In the genomic region with DNA sequence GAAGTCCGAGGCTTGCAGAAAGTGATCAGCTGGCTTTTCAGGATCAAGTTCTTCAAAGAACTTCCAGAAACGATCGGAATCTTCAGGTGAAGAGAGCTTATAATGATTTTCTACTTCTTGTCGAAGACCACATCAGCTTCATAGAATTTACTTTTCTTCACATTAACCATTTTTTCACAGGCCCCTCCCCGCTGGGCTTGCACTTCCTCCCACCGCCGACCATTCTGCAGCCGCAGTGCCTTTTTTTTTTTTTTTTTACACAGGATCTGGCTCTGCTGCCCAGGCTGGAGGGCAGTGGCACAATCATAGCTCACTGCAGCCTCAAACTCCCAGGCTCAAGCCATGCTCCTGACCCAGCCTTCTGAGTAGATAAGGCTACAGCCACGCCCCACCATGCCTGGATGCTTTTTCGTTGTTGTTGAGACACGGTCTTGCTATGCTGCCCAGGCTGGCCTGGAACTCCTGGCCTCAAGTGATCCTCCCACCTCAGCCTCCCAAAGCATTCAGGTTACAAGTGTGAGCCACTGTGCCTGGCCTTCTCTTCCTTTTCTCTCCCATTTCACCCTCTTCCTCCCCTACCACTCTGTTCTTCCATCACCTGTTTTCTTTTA, we compare ENCODE assay signal across 1 cellular context.
TF ChIP-seq lines count a peak whose summit lies in the region.

No MANE protein-coding gene starts in this region.

TF ChIP-seq in H1, 55 proteins besides CTCF, POLR2A, EP300 and RAD21:
- no peak for TF ChIP-seq TBP (IDR thresholded peaks at IDR 0.05; ENCODE audit: low read depth, low read length)
- TF ChIP-seq SUZ12 (IDR thresholded peaks at IDR 0.05; ENCODE audit: low read length) = no peak
- no peak for TF ChIP-seq SIN3A (conservative IDR thresholded peaks at IDR 0.05 in 1 of 2, IDR thresholded peaks at IDR 0.05 in 1 of 2; ENCODE audit: low read depth in 1 of 2, low read length in 2 of 2)
- no peak for TF ChIP-seq CREB1 (IDR thresholded peaks at IDR 0.05)
- TF ChIP-seq CTBP2 (IDR thresholded peaks at IDR 0.05; ENCODE audit: borderline replicate concordance, insufficient read depth, insufficient read length, low read length) = no peak
- TF ChIP-seq TAF1 (IDR thresholded peaks at IDR 0.05; ENCODE audit: low read depth, low read length) = no peak
- TF ChIP-seq CHD1 (IDR thresholded peaks at IDR 0.05; ENCODE audit: low read depth, low read length) = no peak
- TF ChIP-seq JUN (IDR thresholded peaks at IDR 0.05; ENCODE audit: low read depth, low read length) = no peak
TF ChIP-seq in H1: peak in this region for 0.
